In genomic region chr2:240640939-240641338, GRCh38 we compare ENCODE assay signal across 11 cellular contexts. TPM values are rescaled to one million over a fixed set of nuclear protein-coding genes. Genes with fewer than 3 reads are reported as not detected.
A peak's percentile ranks its signal among the peaks of the same experiment; 100 is the strongest.
DNase-seq lines count a peak whose midpoint lies in the region; TF ChIP-seq lines count a peak whose summit lies in the region.
"Had no signal": no experiment of that assay in that cellular context is flagged by ENCODE, and none has a peak within 500 bp of the region (broad histone marks: within the 10 kb centered on the region; RNA-seq: fewer than 3 reads in every experiment).

No MANE protein-coding gene starts in this region.

- peaks cover 12% of the 10 kb centered on the region for H3K27me3 Mint-ChIP-seq in neural progenitor cell (ENCODE audit: insufficient read depth, low read depth)
- H3K27me3 Mint-ChIP-seq: activated naive CD8-positive, alpha-beta T cell had no signal

- H3K27me3 ChIP-seq in neural progenitor cell (peaks cover 29% of the 10 kb centered on the region), MM.1S (replicated peaks; ENCODE audit: insufficient read depth, low read length) (peaks cover 9% of the 10 kb centered on the region)
- H3K27me3 ChIP-seq: BLaER1 had no signal

- no peaks in the 10 kb centered on the region for H3K4me1 ChIP-seq in neural progenitor cell
- no peaks in the 10 kb centered on the region for H3K4me1 ChIP-seq in MM.1S (ENCODE audit: low read length)

- no peak overlapping the region for H3K4me3 Mint-ChIP-seq in neural progenitor cell
- H3K4me3 Mint-ChIP-seq: activated naive CD8-positive, alpha-beta T cell had no signal

- no peaks in the 10 kb centered on the region for H3K9me3 ChIP-seq in neural progenitor cell (ENCODE audit: low read depth)
- H3K9me3 ChIP-seq in MM.1S (replicated peaks; ENCODE audit: insufficient read depth, low read length) = no peaks in the 10 kb centered on the region

- no peaks in the 10 kb centered on the region for H3K36me3 Mint-ChIP-seq in neural progenitor cell
- H3K36me3 Mint-ChIP-seq: activated naive CD8-positive, alpha-beta T cell had no signal

- peak; percentile 43 for DNase-seq in NCI-H146 (lab: John Stamatoyannopoulos, UW)
- no peak for DNase-seq in NCI-H146 treated with DMSO at 0.1 percent for 48 hours (lab: John Stamatoyannopoulos, UW; ENCODE audit: unreplicated experiment)
- DNase-seq in cardiac fibroblast (ENCODE audit: low read depth in 2 of 2) = peak; percentile 20 to 39
- peak; percentile 82 for DNase-seq in neural progenitor cell (ENCODE audit: low spot score)
- DNase-seq in KG1 (lab: John Stamatoyannopoulos, UW) = no peak
- DNase-seq in NK-92 (lab: John Stamatoyannopoulos, UW; ENCODE audit: unreplicated experiment) = no peak
- DNase-seq in MM.1S = no peak

- H3K9ac ChIP-seq in neural progenitor cell = no peak overlapping the region
- no peak overlapping the region for H3K9ac ChIP-seq in MM.1S (ENCODE audit: low read length)
- H3K9ac ChIP-seq: BLaER1 had no signal

- no peaks in the 10 kb centered on the region for H3K36me3 ChIP-seq in neural progenitor cell
- no peaks in the 10 kb centered on the region for H3K36me3 ChIP-seq in MM.1S (replicated peaks; ENCODE audit: insufficient read depth, low read length)
- H3K36me3 ChIP-seq: BLaER1 had no signal

- H3K9me3 Mint-ChIP-seq in neural progenitor cell = peaks cover 4% of the 10 kb centered on the region

- peaks cover 9% of the 10 kb centered on the region for H3K4me1 Mint-ChIP-seq in neural progenitor cell

- no peak overlapping the region for H3K27ac Mint-ChIP-seq in neural progenitor cell
- H3K27ac Mint-ChIP-seq: activated naive CD8-positive, alpha-beta T cell had no signal

- H4K20me1 ChIP-seq in neural progenitor cell (ENCODE audit: low read depth) = no peaks in the 10 kb centered on the region
- no peaks in the 10 kb centered on the region for H4K20me1 ChIP-seq in MM.1S (ENCODE audit: insufficient read depth, low read length)
- H4K20me1 ChIP-seq: BLaER1 had no signal

- no peak overlapping the region for H2AFZ ChIP-seq in neural progenitor cell (replicated peaks)
- no peak overlapping the region for H2AFZ ChIP-seq in MM.1S (ENCODE audit: low read length)

- H3K9me2 ChIP-seq in MM.1S (replicated peaks; ENCODE audit: insufficient read depth, low read length) = no peaks in the 10 kb centered on the region

- H3F3A ChIP-seq in neural progenitor cell (ENCODE audit: low read depth) = no peaks in the 10 kb centered on the region
- H3F3A ChIP-seq in MM.1S (ENCODE audit: insufficient read depth, low read length) = no peaks in the 10 kb centered on the region

- no peaks in the 10 kb centered on the region for H3K79me2 ChIP-seq in neural progenitor cell (ENCODE audit: low read depth)
- H3K79me2 ChIP-seq in MM.1S (ENCODE audit: low read length) = no peaks in the 10 kb centered on the region

- TF ChIP-seq CTCF in LNCAP (IDR thresholded peaks at IDR 0.05) = peak; percentile 49
- peak; percentile 70 for TF ChIP-seq CTCF in cardiac fibroblast (IDR thresholded peaks at IDR 0.05; ENCODE audit: low read depth, low read length)
- TF ChIP-seq CTCF in neural progenitor cell (IDR thresholded peaks at IDR 0.05) = peak; percentile 71
- TF ChIP-seq CTCF in MM.1S (IDR thresholded peaks at IDR 0.05; ENCODE audit: low read length) = no peak

- no peak overlapping the region for H3K4me3 ChIP-seq in cardiac fibroblast (replicated peaks in 1 of 2; ENCODE audit: low read depth in 2 of 2, low read length in 2 of 2)
- no peak overlapping the region for H3K4me3 ChIP-seq in neural progenitor cell
- H3K4me3 ChIP-seq in MM.1S (ENCODE audit: low read length) = no peak overlapping the region
- H3K4me3 ChIP-seq: BLaER1 had no signal

- H3K27ac ChIP-seq in neural progenitor cell (no peak overlapping the region), MM.1S (ENCODE audit: low read length) (no peak overlapping the region)
- H3K27ac ChIP-seq: BLaER1, HL-60 had no signal

- no peak overlapping the region for H3K4me2 ChIP-seq in neural progenitor cell
- no peak overlapping the region for H3K4me2 ChIP-seq in MM.1S (ENCODE audit: low read depth, low read length)
- H3K4me2 ChIP-seq: BLaER1 had no signal

RNA-seq across cellular contexts. Expression of gene GPR35, which starts 15.7 kb away (rescaled TPM):
- total RNA-seq in neural progenitor cell (ENCODE audit: low replicate concordance) = 0.34 and 0.74 TPM in 2 replicates

RNA-seq across cellular contexts. Expression of gene AQP12B, which starts 41.7 kb away (rescaled TPM):
- total RNA-seq in neural progenitor cell (ENCODE audit: low replicate concordance) = not detected in 2 replicates

RNA-seq across cellular contexts. Expression of gene AQP12A, which starts 50.7 kb away (rescaled TPM):
- not detected in 2 replicates for total RNA-seq in neural progenitor cell (ENCODE audit: low replicate concordance)

RNA-seq across cellular contexts. Expression of gene CAPN10, which starts 54.4 kb away (rescaled TPM):
- total RNA-seq in neural progenitor cell (ENCODE audit: low replicate concordance) = 16.1 and 62.9 TPM in 2 replicates

Comparison
In these comparisons a context has a peak if more than half of its experiments do, and no peak if none do; other contexts are left out.
1. DNase-seq: peak in NCI-H146 (single experiment), cardiac fibroblast (2 of 2) and neural progenitor cell (single experiment); none in NCI-H146 treated with DMSO at 0.1 percent for 48 hours (single experiment), KG1 (single experiment), NK-92 (single experiment) and MM.1S (single experiment).